In genomic region chr14:74412753-74413152, GRCh38 we compare ENCODE assay signal across 22 cellular contexts. TPM values are rescaled to one million over a fixed set of nuclear protein-coding genes. Genes with fewer than 3 reads are reported as not detected.
A peak's percentile ranks its signal among the peaks of the same experiment; 100 is the strongest.
DNase-seq lines count a peak whose midpoint lies in the region; FAIRE-seq and TF ChIP-seq lines count a peak whose summit lies in the region.
"Had no signal": no experiment of that assay in that cellular context is flagged by ENCODE, and none has a peak within 500 bp of the region (broad histone marks: within the 10 kb centered on the region; RNA-seq: fewer than 3 reads in every experiment).

No MANE protein-coding gene starts in this region.

- H3K27me3 Mint-ChIP-seq in astrocyte (ENCODE audit: low read depth, unreplicated experiment), result peaks cover 14% of the 10 kb centered on the region
- peaks cover 2% of the 10 kb centered on the region for H3K27me3 Mint-ChIP-seq in neural progenitor cell (ENCODE audit: insufficient read depth, low read depth)

- H3K4me2 ChIP-seq in astrocyte (ENCODE audit: low read length) (no peak overlapping the region), neural progenitor cell (no peak overlapping the region)
- H3K4me2 ChIP-seq: GM23338 had no signal

- H3K9me3 ChIP-seq in HEK293 (ENCODE audit: control insufficient read depth, insufficient read depth, low read depth, low read length), result no peaks in the 10 kb centered on the region
- no peaks in the 10 kb centered on the region for H3K9me3 ChIP-seq in astrocyte (ENCODE audit: insufficient read depth, low read depth, low read length)
- H3K9me3 ChIP-seq in kidney (ENCODE audit: control insufficient read depth in 1 of 2, low read length in 2 of 2), result no peaks in the 10 kb centered on the region
- H3K9me3 ChIP-seq in neural progenitor cell (ENCODE audit: low read depth), result no peaks in the 10 kb centered on the region
- H3K9me3 ChIP-seq: HAP-1 had no signal

- H3K79me2 ChIP-seq in astrocyte (ENCODE audit: insufficient read depth, low read length) (no peaks in the 10 kb centered on the region), neural progenitor cell (ENCODE audit: low read depth) (no peaks in the 10 kb centered on the region)

- intact Hi-C loops in kidney (cut with DNase I), result no loop called here

- H3K9ac ChIP-seq in astrocyte (ENCODE audit: low read length) (no peak overlapping the region), kidney (ENCODE audit: low read length in 2 of 2) (no peak overlapping the region), neural progenitor cell (no peak overlapping the region)

- no peaks in the 10 kb centered on the region for H3K36me3 Mint-ChIP-seq in astrocyte (ENCODE audit: low read depth, unreplicated experiment)
- no peaks in the 10 kb centered on the region for H3K36me3 Mint-ChIP-seq in neural progenitor cell
- H3K36me3 Mint-ChIP-seq: CD4-positive, alpha-beta memory T cell had no signal

- H3K27me3 ChIP-seq in astrocyte (ENCODE audit: insufficient read depth, low read length) (peaks cover 32% of the 10 kb centered on the region), neural progenitor cell (no peaks in the 10 kb centered on the region)

- H3K36me3 ChIP-seq in HEK293 (ENCODE audit: control insufficient read depth in 2 of 2, insufficient read depth in 1 of 2, low read length in 2 of 2), result no peaks in the 10 kb centered on the region
- H3K36me3 ChIP-seq in astrocyte (ENCODE audit: insufficient read depth, low read length), result no peaks in the 10 kb centered on the region
- no peaks in the 10 kb centered on the region for H3K36me3 ChIP-seq in kidney (ENCODE audit: control insufficient read depth in 1 of 2, insufficient read depth in 2 of 2, low read length in 2 of 2)
- no peaks in the 10 kb centered on the region for H3K36me3 ChIP-seq in neural progenitor cell
- H3K36me3 ChIP-seq: HAP-1 had no signal

- POLR2A ChIA-PET in HEK293 (lab: Yijun Ruan, JAX), result no interaction called here
- POLR2A ChIA-PET in RWPE1 (lab: Yijun Ruan, JAX; ENCODE audit: low non-redundant PET), result no interaction called here

- H3K9me3 Mint-ChIP-seq in astrocyte (ENCODE audit: unreplicated experiment) (no peaks in the 10 kb centered on the region), neural progenitor cell (no peaks in the 10 kb centered on the region)
- H3K9me3 Mint-ChIP-seq: CD4-positive, alpha-beta memory T cell; GM23338 had no signal

- CTCF ChIA-PET in HEK293 (lab: Yijun Ruan, JAX), result no interaction called here
- CTCF ChIA-PET in RWPE1 (lab: Yijun Ruan, JAX), result interaction anchor here (0.6 kb wide), 1 partner anchor 67 kb away, joined by 4 read pairs; no protein-coding TSS in a partner anchor

- DNase-seq in astrocyte (ENCODE audit: low read depth) (no peak), kidney (peak; percentile 51), neural progenitor cell (ENCODE audit: low spot score) (no peak), RWPE1 (ENCODE audit: low spot score) (no peak), germinal center (ENCODE audit: low spot score) (no peak), NCI-H1417 (lab: John Stamatoyannopoulos, UW) (no peak), midbrain (lab: John Stamatoyannopoulos, UW) (no peak)
- DNase-seq: C1 segment of cervical spinal cord; Calu3; CD4-positive, alpha-beta memory T cell; COR-L47; DND-41 had no signal

- peaks cover 32% of the 10 kb centered on the region for H3F3A ChIP-seq in neural progenitor cell (ENCODE audit: low read depth)

- TF ChIP-seq CTCF in HEK293 (tag by site-specific recombination; IDR thresholded peaks at IDR 0.05) (no peak), astrocyte (IDR thresholded peaks at IDR 0.05; ENCODE audit: insufficient read depth, low read depth, low read length) (no peak), kidney (IDR thresholded peaks at IDR 0.05; ENCODE audit: borderline replicate concordance, extremely low read depth, insufficient read depth) (no peak), neural progenitor cell (IDR thresholded peaks at IDR 0.05) (no peak), RWPE1 (conservative IDR thresholded peaks at IDR 0.05; ENCODE audit: low read depth) (no peak)

- H3K4me1 Mint-ChIP-seq in astrocyte (ENCODE audit: low read depth, unreplicated experiment), result peaks cover 15% of the 10 kb centered on the region
- peaks cover 26% of the 10 kb centered on the region for H3K4me1 Mint-ChIP-seq in neural progenitor cell
- H3K4me1 Mint-ChIP-seq: CD4-positive, alpha-beta memory T cell had no signal

- H4K20me1 ChIP-seq in astrocyte (ENCODE audit: insufficient read depth, low read length), result no peaks in the 10 kb centered on the region
- H4K20me1 ChIP-seq in neural progenitor cell (ENCODE audit: low read depth), result no peaks in the 10 kb centered on the region

- H3K27ac Mint-ChIP-seq in astrocyte (ENCODE audit: unreplicated experiment) (peak overlapping the region; percentile 26), neural progenitor cell (peak overlapping the region; percentile 90)
- H3K27ac Mint-ChIP-seq: CD4-positive, alpha-beta memory T cell; GM23338 had no signal

- H3K4me3 Mint-ChIP-seq in astrocyte (ENCODE audit: unreplicated experiment) (no peak overlapping the region), neural progenitor cell (no peak overlapping the region)
- H3K4me3 Mint-ChIP-seq: CD4-positive, alpha-beta memory T cell; GM23338 had no signal

- H3K4me3 ChIP-seq in HEK293 (ENCODE audit: low read depth, low read length), result no peak overlapping the region
- no peak overlapping the region for H3K4me3 ChIP-seq in astrocyte (ENCODE audit: insufficient read depth, low read depth, low read length)
- no peak overlapping the region for H3K4me3 ChIP-seq in kidney (ENCODE audit: low read length in 2 of 2)
- H3K4me3 ChIP-seq in neural progenitor cell, result no peak overlapping the region
- H3K4me3 ChIP-seq: GM12878, GM23338, HAP-1 had no signal

- peaks cover 9% of the 10 kb centered on the region for H3K4me1 ChIP-seq in HEK293 (ENCODE audit: control insufficient read depth, insufficient read depth, low read length)
- H3K4me1 ChIP-seq in astrocyte (ENCODE audit: insufficient read depth, low read length), result no peaks in the 10 kb centered on the region
- no peaks in the 10 kb centered on the region for H3K4me1 ChIP-seq in kidney (ENCODE audit: control insufficient read depth in 1 of 2, insufficient read depth in 1 of 2, low read depth in 1 of 2, low read length in 2 of 2)
- peaks cover 42% of the 10 kb centered on the region for H3K4me1 ChIP-seq in neural progenitor cell
- H3K4me1 ChIP-seq: HAP-1 had no signal

- no peak for FAIRE-seq in astrocyte (lab: Jason Lieb, UNC)
- no peak for FAIRE-seq in kidney (lab: Jason Lieb, UNC)
- FAIRE-seq: G401.6, GM12878, GM19239, H54 had no signal

- no peak overlapping the region for H3K27ac ChIP-seq in HEK293 (ENCODE audit: extremely low read depth, low read depth, low read length)
- no peak overlapping the region for H3K27ac ChIP-seq in astrocyte (ENCODE audit: low read depth, low read length)
- H3K27ac ChIP-seq in kidney (ENCODE audit: low read depth in 2 of 2, low read length in 2 of 2), result no peak overlapping the region
- no peak overlapping the region for H3K27ac ChIP-seq in neural progenitor cell
- no peak overlapping the region for H3K27ac ChIP-seq in RWPE1

- no peak overlapping the region for H2AFZ ChIP-seq in astrocyte (ENCODE audit: low read depth, low read length)
- H2AFZ ChIP-seq in neural progenitor cell (replicated peaks), result no peak overlapping the region
- H2AFZ ChIP-seq: GM23338 had no signal

TF ChIP-seq in HEK293, 187 proteins besides CTCF, POLR2A, EP300 and RAD21:
- no peak for TF ChIP-seq BCL6B (tag by site-specific recombination; IDR thresholded peaks at IDR 0.05)
- TF ChIP-seq ZNF433 (tag by site-specific recombination; IDR thresholded peaks at IDR 0.05; ENCODE audit: low read depth), result no peak
- no peak for TF ChIP-seq ZNF707 (tag by site-specific recombination; IDR thresholded peaks at IDR 0.05)
- peak; percentile 74 for TF ChIP-seq ZFHX2 (tag by site-specific recombination; conservative IDR thresholded peaks at IDR 0.05)
- no peak for TF ChIP-seq ZNF350 (tag by site-specific recombination; IDR thresholded peaks at IDR 0.05)
- TF ChIP-seq ZNF138 (tag by site-specific recombination; IDR thresholded peaks at IDR 0.05; ENCODE audit: borderline replicate concordance), result no peak
- no peak for TF ChIP-seq GLI4 (tag by site-specific recombination; IDR thresholded peaks at IDR 0.05)
- no peak for TF ChIP-seq ZBTB17 (tag by site-specific recombination; IDR thresholded peaks at IDR 0.05)
- peak; percentile 66; the same call in 1 of the 2 replicates for TF ChIP-seq EGR2 (tag by site-specific recombination; IDR thresholded peaks at IDR 0.05; ENCODE audit: low read depth)
- TF ChIP-seq YY1 (tag by site-specific recombination; IDR thresholded peaks at IDR 0.05), result no peak
- TF ChIP-seq ZNF623 (tag by site-specific recombination; IDR thresholded peaks at IDR 0.05), result no peak
- TF ChIP-seq ZNF654 (tag by site-specific recombination; IDR thresholded peaks at IDR 0.05; ENCODE audit: low read depth), result no peak
- no peak for TF ChIP-seq KLF16 (tag by site-specific recombination; IDR thresholded peaks at IDR 0.05)
- no peak for TF ChIP-seq ZNF48 (tag by site-specific recombination; IDR thresholded peaks at IDR 0.05)
- no peak for TF ChIP-seq ZBTB48 (tag by site-specific recombination; IDR thresholded peaks at IDR 0.05)

RNA-seq across cellular contexts. Expression of gene SYNDIG1L, which starts 13.3 kb away (rescaled TPM):
- not detected in 2 replicates for total RNA-seq in astrocyte
- total RNA-seq in kidney, result 0.13 TPM
- 0.47 TPM for polyA plus RNA-seq in kidney (ENCODE audit: insufficient read depth, low read depth, low replicate concordance)
- total RNA-seq in neural progenitor cell (ENCODE audit: low replicate concordance), result 0.40 TPM in 1 of 2 replicates, not detected in the other
- total RNA-seq: A172; A673; Calu3; CD4-positive, alpha-beta memory T cell; GM12878 had no signal
- polyA plus RNA-seq: BJ; CD4-positive, alpha-beta memory T cell had no signal
